ENCODE assay signal across 10 cellular contexts in the genomic region with DNA sequence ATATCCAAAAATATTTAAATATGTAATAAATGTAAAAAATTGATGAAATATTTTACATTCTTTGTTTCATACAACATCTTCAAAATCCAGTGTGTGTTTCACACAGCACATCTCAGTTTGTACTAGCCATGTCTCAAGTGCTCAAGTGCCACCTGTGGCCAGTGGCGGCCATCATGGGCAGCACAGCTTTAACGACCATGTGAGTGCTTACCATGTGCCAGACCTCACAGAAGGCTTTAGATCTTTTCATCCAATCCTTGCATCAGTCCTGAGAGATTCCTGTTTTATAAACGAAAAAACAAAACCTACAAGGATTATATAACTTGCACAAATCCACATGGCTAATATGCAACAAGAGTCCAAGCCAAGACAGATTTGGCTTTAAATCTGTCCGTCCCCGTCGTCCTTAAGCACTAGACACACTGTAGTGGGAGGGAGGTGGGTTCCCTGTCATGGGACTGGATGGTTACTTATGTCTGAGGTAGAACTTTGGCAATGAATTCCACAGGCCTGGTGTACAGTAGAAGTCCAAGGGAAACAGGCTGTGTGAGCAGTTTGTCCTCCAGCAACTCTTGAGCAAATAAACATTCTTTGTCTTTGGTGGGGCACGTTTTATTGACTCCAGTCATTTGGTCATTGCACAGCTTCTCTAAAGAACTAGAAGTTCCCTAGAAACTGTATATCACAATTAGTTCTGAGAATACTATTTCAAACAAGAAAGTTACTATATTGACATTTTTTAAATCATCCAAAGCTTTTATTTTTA. TPM values are rescaled to one million over a fixed set of nuclear protein-coding genes. Genes with fewer than 3 reads are reported as not detected.
DNase-seq lines count a peak whose midpoint lies in the region; ATAC-seq and TF ChIP-seq lines count a peak whose summit lies in the region.
"Had no signal": no experiment of that assay in that cellular context is flagged by ENCODE, and none has a peak within 500 bp of the region (broad histone marks: within the 10 kb centered on the region; RNA-seq: fewer than 3 reads in every experiment).

No MANE protein-coding gene starts in this region.

- TF ChIP-seq CTCF in right atrium auricular region (IDR thresholded peaks at IDR 0.05), result no peak
- TF ChIP-seq CTCF in esophagus squamous epithelium (IDR thresholded peaks at IDR 0.05), result no peak

- DNase-seq in NCI-H748 (lab: John Stamatoyannopoulos, UW; ENCODE audit: unreplicated experiment) (peak; percentile 19), NCI-H748 treated with DMSO at 0.1 percent for 48 hours (lab: John Stamatoyannopoulos, UW) (no peak), astrocyte of the hippocampus (ENCODE audit: low read depth, low spot score) (peak; percentile 39), right atrium auricular region (ENCODE audit: low spot score) (no peak), AG08396 (ENCODE audit: low spot score) (no peak), esophagus squamous epithelium (lab: John Stamatoyannopoulos, UW) (no peak)
- DNase-seq in stimulated activated effector memory CD8-positive, alpha-beta T cell treated with anti-CD3 and anti-CD28 coated beads, Interleukin-12 subunit alpha, Interleukin-12 subunit beta, amount 100 ng/mL, for 72 hours (ENCODE audit: low spot score in 2 of 2), result no peak
- DNase-seq in stimulated activated CD4-positive, alpha-beta T cell treated with anti-CD3 and anti-CD28 coated beads, Interleukin-4, amount 100 ng/mL, for 4 hours, result no peak
- DNase-seq: gastrocnemius medialis had no signal

- 65 to 78% methylated on average over 7 of the region's 7 CpGs for WGBS in esophagus squamous epithelium, 2 donors

- peak overlapping the region; percentile 82 for H3K27ac Mint-ChIP-seq in stimulated activated effector memory CD8-positive, alpha-beta T cell treated with anti-CD3 and anti-CD28 coated beads, Interleukin-12 subunit alpha, Interleukin-12 subunit beta, amount 100 ng/mL, for 72 hours

- H3K4me3 Mint-ChIP-seq in stimulated activated effector memory CD8-positive, alpha-beta T cell treated with anti-CD3 and anti-CD28 coated beads, Interleukin-12 subunit alpha, Interleukin-12 subunit beta, amount 100 ng/mL, for 72 hours, result peak overlapping the region; percentile 54

- TF ChIP-seq POLR2A in esophagus squamous epithelium (IDR thresholded peaks at IDR 0.05), result no peak

- no peak for ATAC-seq in stimulated activated effector memory CD8-positive, alpha-beta T cell treated with anti-CD3 and anti-CD28 coated beads, Interleukin-12 subunit alpha, Interleukin-12 subunit beta, amount 100 ng/mL, for 72 hours
- ATAC-seq: gastrocnemius medialis had no signal

- H3K4me3 ChIP-seq in right atrium auricular region, result no peak overlapping the region
- no peak overlapping the region for H3K4me3 ChIP-seq in esophagus squamous epithelium
- H3K4me3 ChIP-seq: gastrocnemius medialis had no signal

- H3K36me3 ChIP-seq in right atrium auricular region, result no peaks in the 10 kb centered on the region
- no peaks in the 10 kb centered on the region for H3K36me3 ChIP-seq in esophagus squamous epithelium
- H3K36me3 ChIP-seq: gastrocnemius medialis had no signal

- H3K36me3 Mint-ChIP-seq in stimulated activated effector memory CD8-positive, alpha-beta T cell treated with anti-CD3 and anti-CD28 coated beads, Interleukin-12 subunit alpha, Interleukin-12 subunit beta, amount 100 ng/mL, for 72 hours, result peaks cover 67% of the 10 kb centered on the region

- H3K27me3 ChIP-seq in right atrium auricular region, result no peaks in the 10 kb centered on the region
- no peaks in the 10 kb centered on the region for H3K27me3 ChIP-seq in esophagus squamous epithelium
- H3K27me3 ChIP-seq: gastrocnemius medialis had no signal

- no peaks in the 10 kb centered on the region for H3K9me3 ChIP-seq in right atrium auricular region
- H3K9me3 ChIP-seq in esophagus squamous epithelium, result no peaks in the 10 kb centered on the region
- H3K9me3 ChIP-seq: gastrocnemius medialis had no signal

- H3K9me3 Mint-ChIP-seq in stimulated activated effector memory CD8-positive, alpha-beta T cell treated with anti-CD3 and anti-CD28 coated beads, Interleukin-12 subunit alpha, Interleukin-12 subunit beta, amount 100 ng/mL, for 72 hours, result no peaks in the 10 kb centered on the region
- H3K9me3 Mint-ChIP-seq: activated naive CD4-positive, alpha-beta T cell treated with anti-CD3 and anti-CD28 coated beads, Interleukin-2, amount 50 U/mL, for 72 hours had no signal

- peaks cover 31% of the 10 kb centered on the region for H3K4me1 Mint-ChIP-seq in stimulated activated effector memory CD8-positive, alpha-beta T cell treated with anti-CD3 and anti-CD28 coated beads, Interleukin-12 subunit alpha, Interleukin-12 subunit beta, amount 100 ng/mL, for 72 hours

- H3K27ac ChIP-seq in right atrium auricular region (peak overlapping the region; percentile 19 to 37), esophagus squamous epithelium (peak overlapping the region in 2 of 4 donors; percentile 13 to 53)

- peaks cover 0 to 5% of the 10 kb centered on the region in 2 donors for H3K4me1 ChIP-seq in right atrium auricular region
- no peaks in the 10 kb centered on the region for H3K4me1 ChIP-seq in esophagus squamous epithelium

- intact Hi-C loops in esophagus squamous epithelium (cut with DNase I), result no loop called here

RNA-seq across cellular contexts. Expression of a gene that starts 25.0 kb away (rescaled TPM):
- total RNA-seq in right atrium auricular region (10 to 100 TPM; 16.1 to 46.7 TPM), esophagus squamous epithelium (10 to 100 TPM in 1 of 4 donors, 1 to 10 TPM in 2, under 1 TPM in 1; 0.38 to 13.0 (median 4.9) TPM)

Comparison
In these comparisons a context has a peak if more than half of its experiments do, and no peak if none do; other contexts are left out.
1. DNase-seq: peak in NCI-H748 (single experiment) and astrocyte of the hippocampus (single experiment); none in NCI-H748 treated with DMSO at 0.1 percent for 48 hours (single experiment), right atrium auricular region (single experiment), stimulated activated effector memory CD8-positive, alpha-beta T cell treated with anti-CD3 and anti-CD28 coated beads, Interleukin-12 subunit alpha, Interleukin-12 subunit beta, amount 100 ng/mL, for 72 hours (0 of 2), stimulated activated CD4-positive, alpha-beta T cell treated with anti-CD3 and anti-CD28 coated beads, Interleukin-4, amount 100 ng/mL, for 4 hours (0 of 2), AG08396 (single experiment) and esophagus squamous epithelium (single experiment).